In the genomic region with DNA sequence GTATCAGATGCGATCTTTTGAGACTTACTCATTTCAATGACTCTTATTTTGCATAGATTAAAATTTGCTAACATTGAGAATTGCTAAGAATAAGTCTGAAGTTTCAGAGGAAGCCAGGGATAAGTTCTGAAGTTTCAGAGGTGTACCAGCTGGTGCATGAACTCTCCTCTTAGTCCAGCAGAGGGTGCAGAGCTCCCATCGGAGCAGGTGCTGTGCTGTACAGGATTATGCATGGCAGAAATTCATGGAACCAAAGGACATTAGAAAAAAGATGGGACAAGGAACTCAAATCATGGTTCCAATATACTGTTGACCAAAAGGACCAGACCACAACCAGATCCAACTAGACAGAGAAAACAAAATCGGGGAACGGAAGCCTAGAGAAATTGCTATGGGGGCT, we compare ENCODE assay signal across 8 cellular contexts. TPM values are rescaled to one million over a fixed set of nuclear protein-coding genes. Genes with fewer than 3 reads are reported as not detected.
DNase-seq lines count a peak whose midpoint lies in the region; TF ChIP-seq lines count a peak whose summit lies in the region.

No MANE protein-coding gene starts in this region.

- no peak overlapping the region for H3K9ac ChIP-seq in liver (ENCODE audit: low read depth in 1 of 2, low read length in 2 of 2)

- H3K36me3 ChIP-seq in SJCRH30 (no peaks in the 10 kb centered on the region), liver (ENCODE audit: control insufficient read depth in 4 of 4, insufficient read depth in 3 of 4, low read depth in 1 of 4, low read length in 3 of 4) (no peaks in the 10 kb centered on the region)

- H3K4me1 ChIP-seq in SJCRH30 (no peaks in the 10 kb centered on the region), liver (ENCODE audit: control insufficient read depth in 4 of 4, insufficient read depth in 4 of 4, low read length in 3 of 4) (no peaks in the 10 kb centered on the region)

- peaks cover 9% of the 10 kb centered on the region for H3K27me3 ChIP-seq in SJCRH30
- no peaks in the 10 kb centered on the region for H3K27me3 ChIP-seq in liver (ENCODE audit: control insufficient read depth in 4 of 4, insufficient read depth in 4 of 4, low read length in 3 of 4)

- 74% methylated on average over 4 of the region's 4 CpGs for WGBS in liver

- TF ChIP-seq CTCF in liver (IDR thresholded peaks at IDR 0.05; ENCODE audit: low read depth, low read length, missing input control), result peak; percentile 45

- H3K27ac ChIP-seq in SJCRH30 (no peak overlapping the region), liver (ENCODE audit: low read depth in 1 of 2, low read length in 2 of 2) (no peak overlapping the region), caudate nucleus (ENCODE audit: low read depth, low read length) (no peak overlapping the region)

- TF ChIP-seq RAD21 in liver (IDR thresholded peaks at IDR 0.05), result peak; percentile 76 to 81

- H3K9me3 ChIP-seq in SJCRH30 (replicated peaks), result no peaks in the 10 kb centered on the region
- no peaks in the 10 kb centered on the region for H3K9me3 ChIP-seq in liver (ENCODE audit: control insufficient read depth in 4 of 4, low read length in 3 of 4)

- DNase-seq in EL, result peak; percentile 3
- DNase-seq in HPDE6-E6E7 (ENCODE audit: extremely low spot score), result peak; percentile 34
- DNase-seq in SJCRH30, result peak; percentile 27 to 56
- DNase-seq in NCI-H2227 (lab: John Stamatoyannopoulos, UW; ENCODE audit: unreplicated experiment), result no peak
- DNase-seq in caudate nucleus (lab: John Stamatoyannopoulos, UW), result no peak
- no peak for DNase-seq in stimulated activated CD4-positive, alpha-beta T cell treated with anti-CD3 and anti-CD28 coated beads, Interleukin-2, amount 100 ng/mL, for 24 hours
- no peak for DNase-seq in NCI-H1694 (lab: John Stamatoyannopoulos, UW)

- no peak overlapping the region for H3K4me3 ChIP-seq in SJCRH30
- no peak overlapping the region for H3K4me3 ChIP-seq in liver (ENCODE audit: low read depth in 1 of 3, low read length in 3 of 3)

TF ChIP-seq in liver, 16 proteins besides CTCF, POLR2A, EP300 and RAD21:
- TF ChIP-seq YY1 (IDR thresholded peaks at IDR 0.05) (no peak), SP1 (IDR thresholded peaks at IDR 0.05) (no peak), TAF1 (conservative IDR thresholded peaks at IDR 0.05) (no peak)
- TF ChIP-seq, protein P1, sequence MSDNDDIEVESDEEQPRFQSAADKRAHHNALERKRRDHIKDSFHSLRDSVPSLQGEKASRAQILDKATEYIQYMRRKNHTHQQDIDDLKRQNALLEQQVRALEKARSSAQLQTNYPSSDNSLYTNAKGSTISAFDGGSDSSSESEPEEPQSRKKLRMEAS (IDR thresholded peaks at IDR 0.05), result no peak
- TF ChIP-seq, protein P2, sequence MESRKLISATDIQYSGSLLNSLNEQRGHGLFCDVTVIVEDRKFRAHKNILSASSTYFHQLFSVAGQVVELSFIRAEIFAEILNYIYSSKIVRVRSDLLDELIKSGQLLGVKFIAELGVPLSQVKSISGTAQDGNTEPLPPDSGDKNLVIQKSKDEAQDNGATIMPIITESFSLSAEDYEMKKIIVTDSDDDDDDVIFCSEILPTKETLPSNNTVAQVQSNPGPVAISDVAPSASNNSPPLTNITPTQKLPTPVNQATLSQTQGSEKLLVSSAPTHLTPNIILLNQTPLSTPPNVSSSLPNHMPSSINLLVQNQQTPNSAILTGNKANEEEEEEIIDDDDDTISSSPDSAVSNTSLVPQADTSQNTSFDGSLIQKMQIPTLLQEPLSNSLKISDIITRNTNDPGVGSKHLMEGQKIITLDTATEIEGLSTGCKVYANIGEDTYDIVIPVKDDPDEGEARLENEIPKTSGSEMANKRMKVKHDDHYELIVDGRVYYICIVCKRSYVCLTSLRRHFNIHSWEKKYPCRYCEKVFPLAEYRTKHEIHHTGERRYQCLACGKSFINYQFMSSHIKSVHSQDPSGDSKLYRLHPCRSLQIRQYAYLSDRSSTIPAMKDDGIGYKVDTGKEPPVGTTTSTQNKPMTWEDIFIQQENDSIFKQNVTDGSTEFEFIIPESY (IDR thresholded peaks at IDR 0.05), result no peak

RNA-seq across cellular contexts. Expression of a gene that starts 41.9 kb away (rescaled TPM):
- total RNA-seq in SJCRH30 (2014; rRNA removed; shearing (Covaris generic)), result 0.89 and 1.1 TPM in 2 replicates
- under 1 TPM; 0.09 to 0.59 TPM for total RNA-seq in liver
- under 1 TPM; 0.09 to 0.13 TPM for polyA plus RNA-seq in liver

Comparison
In these comparisons a context has a peak if more than half of its experiments do, and no peak if none do; other contexts are left out.
1. DNase-seq: peak in EL (single experiment), HPDE6-E6E7 (single experiment) and SJCRH30 (2 of 2); none in NCI-H2227 (single experiment), caudate nucleus (0 of 61), stimulated activated CD4-positive, alpha-beta T cell treated with anti-CD3 and anti-CD28 coated beads, Interleukin-2, amount 100 ng/mL, for 24 hours (0 of 2) and NCI-H1694 (single experiment).